In genomic region chr4:73976716-73977115, GRCh38 we compare ENCODE assay signal across 16 cellular contexts. TPM values are rescaled to one million over a fixed set of nuclear protein-coding genes. Genes with fewer than 3 reads are reported as not detected.
DNase-seq lines count a peak whose midpoint lies in the region; ATAC-seq and TF ChIP-seq lines count a peak whose summit lies in the region.
"Had no signal": no experiment of that assay in that cellular context is flagged by ENCODE, and none has a peak within 500 bp of the region (broad histone marks: within the 10 kb centered on the region; RNA-seq: fewer than 3 reads in every experiment).

No MANE protein-coding gene starts in this region.

- H3K4me1 ChIP-seq in mesenchymal stem cell (ENCODE audit: control insufficient read depth, insufficient read depth, low read depth, low read length), result peaks cover 2% of the 10 kb centered on the region
- H3K4me1 ChIP-seq: Peyer's patch had no signal

- peak overlapping the region in 1 of 2 experiments; percentile 10 for H2BK12ac ChIP-seq in mesenchymal stem cell (ENCODE audit: low read length in 2 of 2)

- H2AFZ ChIP-seq in mesenchymal stem cell (ENCODE audit: low read depth, low read length), result no peak overlapping the region

- no peaks in the 10 kb centered on the region for H3K36me3 ChIP-seq in MG63
- no peaks in the 10 kb centered on the region for H3K36me3 ChIP-seq in mesenchymal stem cell (ENCODE audit: control insufficient read depth in 1 of 2, insufficient read depth in 2 of 2, low read depth in 1 of 2, low read length in 2 of 2)
- H3K36me3 ChIP-seq: Peyer's patch had no signal

- H3K4ac ChIP-seq in mesenchymal stem cell (ENCODE audit: low read depth in 1 of 2, low read length in 2 of 2), result peak overlapping the region in 1 of 2 experiments; percentile 70

- no peak overlapping the region for H2BK120ac ChIP-seq in mesenchymal stem cell (ENCODE audit: low read depth, low read length)

- H2BK5ac ChIP-seq in mesenchymal stem cell (ENCODE audit: low read depth, low read length, poor library complexity, severe bottlenecking), result no peak overlapping the region

- DNase-seq in AG10803 (ENCODE audit: low read depth) (peak; percentile 37), MG63 (peak; percentile 44), chondrocyte (ENCODE audit: low spot score) (no peak), mesenchymal stem cell (no peak), NCI-H187 (lab: John Stamatoyannopoulos, UW) (no peak), mucosa of gallbladder (ENCODE audit: low spot score) (no peak), HCEC 1CT (no peak)
- DNase-seq in stimulated activated naive CD8-positive, alpha-beta T cell treated with anti-CD3 and anti-CD28 coated beads, Interleukin-15, Interleukin-2, amounts not matched to agents 100 U/mL and 50 U/mL, for 24 hours, result no peak
- DNase-seq: Caco-2, DMS53, NCI-H2107, NCI-H2227 treated with DMSO at 0.1 percent for 48 hours, NCI-H524, Peyer's patch had no signal

- H3K23ac ChIP-seq in mesenchymal stem cell (ENCODE audit: low read length in 2 of 2), result no peak overlapping the region

- peak overlapping the region in 1 of 2 experiments; percentile 77 for H3K14ac ChIP-seq in mesenchymal stem cell (ENCODE audit: low read length in 2 of 2)

- no peak overlapping the region for H2BK15ac ChIP-seq in mesenchymal stem cell (ENCODE audit: low read depth, poor library complexity, severe bottlenecking)

- no peak for ATAC-seq in stimulated activated naive CD8-positive, alpha-beta T cell treated with anti-CD3 and anti-CD28 coated beads, Interleukin-15, Interleukin-2, amounts not matched to agents 100 U/mL and 50 U/mL, for 24 hours
- ATAC-seq: HCT116, Right ventricle myocardium inferior had no signal

- H3K79me1 ChIP-seq in mesenchymal stem cell (replicated peaks; ENCODE audit: low read length, poor library complexity, severe bottlenecking), result no peaks in the 10 kb centered on the region

- peak overlapping the region; percentile 60 for H3K27ac Mint-ChIP-seq in chondrocyte (ENCODE audit: unreplicated experiment)

- WGBS in mesenchymal stem cell, result 72% methylated on average over 3 of the region's 4 CpGs

- H3K27me3 ChIP-seq in MG63 (no peaks in the 10 kb centered on the region), mesenchymal stem cell (ENCODE audit: control insufficient read depth in 1 of 2, insufficient read depth in 1 of 2, low read length in 2 of 2) (no peaks in the 10 kb centered on the region)
- H3K27me3 ChIP-seq: Peyer's patch had no signal

- TF ChIP-seq CTCF in AG10803 (conservative IDR thresholded peaks at IDR 0.05; ENCODE audit: low read length), result no peak
- TF ChIP-seq CTCF in chondrocyte (IDR thresholded peaks at IDR 0.05), result no peak

- no peak overlapping the region for H3K9ac ChIP-seq in mesenchymal stem cell (ENCODE audit: low read length)

- H3K27me3 Mint-ChIP-seq in chondrocyte (ENCODE audit: low read depth), result no peaks in the 10 kb centered on the region

- no peak overlapping the region for H2AK5ac ChIP-seq in mesenchymal stem cell (ENCODE audit: low read length, severe bottlenecking)

- peak overlapping the region in 1 of 2 experiments; percentile 70 for H3K18ac ChIP-seq in mesenchymal stem cell (ENCODE audit: low read depth in 1 of 2, low read length in 2 of 2)

- H3K4me3 ChIP-seq in AG10803 (ENCODE audit: low read length) (no peak overlapping the region), MG63 (no peak overlapping the region), mesenchymal stem cell (ENCODE audit: insufficient read depth in 1 of 2, low read depth in 1 of 2, low read length in 2 of 2) (no peak overlapping the region)
- H3K4me3 ChIP-seq: Peyer's patch had no signal

- no peak overlapping the region for H3K27ac ChIP-seq in mesenchymal stem cell (ENCODE audit: low read length, poor library complexity, severe bottlenecking)
- H3K27ac ChIP-seq: Peyer's patch had no signal

- peak overlapping the region; percentile 66 for H4K8ac ChIP-seq in mesenchymal stem cell (ENCODE audit: low read length)

- H3K9me3 Mint-ChIP-seq in chondrocyte (ENCODE audit: low read depth), result peaks cover 30% of the 10 kb centered on the region

- H3K9me3 ChIP-seq in MG63 (peaks cover 2% of the 10 kb centered on the region; the same call in 1 of the 2 replicates), mesenchymal stem cell (ENCODE audit: control insufficient read depth, low read length) (peaks cover 6% of the 10 kb centered on the region)
- H3K9me3 ChIP-seq: Caco-2, Peyer's patch had no signal

- peaks cover 51% of the 10 kb centered on the region for H3K4me1 Mint-ChIP-seq in chondrocyte (ENCODE audit: low read depth)

- H3K4me2 ChIP-seq in mesenchymal stem cell (ENCODE audit: low read length, poor library complexity, severe bottlenecking), result no peak overlapping the region

- no peak overlapping the region for H3K4me3 Mint-ChIP-seq in chondrocyte (ENCODE audit: unreplicated experiment)

- H4K91ac ChIP-seq in mesenchymal stem cell (ENCODE audit: low read length), result no peak overlapping the region

- H3K36me3 Mint-ChIP-seq in chondrocyte (ENCODE audit: low read depth), result peaks cover 11% of the 10 kb centered on the region

RNA-seq across cellular contexts. Expression of gene PF4, which starts 5.1 kb away (rescaled TPM):
- 1.1 TPM in 1 of 2 replicates, not detected in the other for total RNA-seq in MG63 (2014; rRNA removed; shearing (Covaris generic); ENCODE audit: low replicate concordance)
- 1.5 to 2.5 TPM (median 1.9 TPM) in 3 replicates for total RNA-seq in chondrocyte
- 0.58 TPM for polyA plus RNA-seq in mesenchymal stem cell (2013, experiment 1 of 2)
- polyA plus RNA-seq in mesenchymal stem cell (2013, experiment 2 of 2), result 0.84 TPM
- total RNA-seq in mucosa of gallbladder, result not detected
- total RNA-seq: Caco-2, Peyer's patch had no signal

RNA-seq across cellular contexts. Expression of gene PPBP, which starts 11.3 kb away (rescaled TPM):
- not detected in 2 replicates for total RNA-seq in MG63 (2014; rRNA removed; shearing (Covaris generic); ENCODE audit: low replicate concordance)
- total RNA-seq in chondrocyte, result not detected in 3 replicates
- polyA plus RNA-seq in mesenchymal stem cell (2013, experiment 1 of 2), result not detected
- polyA plus RNA-seq in mesenchymal stem cell (2013, experiment 2 of 2), result not detected
- total RNA-seq in mucosa of gallbladder, result 0.60 TPM
- total RNA-seq: Caco-2, Peyer's patch had no signal

RNA-seq across cellular contexts. Expression of gene CXCL5, which starts 21.8 kb away (rescaled TPM):
- 0.23 TPM in 1 of 2 replicates, not detected in the other for total RNA-seq in MG63 (2014; rRNA removed; shearing (Covaris generic); ENCODE audit: low replicate concordance)
- total RNA-seq in chondrocyte (0.22 TPM in 1 of 3 replicates, not detected in the others), mucosa of gallbladder (0.09 TPM)
- 0.94 TPM for polyA plus RNA-seq in mesenchymal stem cell (2013, experiment 1 of 2)
- polyA plus RNA-seq in mesenchymal stem cell (2013, experiment 2 of 2), result 1.3 TPM
- total RNA-seq: Caco-2, Peyer's patch had no signal

Comparison
In these comparisons a context has a peak if more than half of its experiments do, and no peak if none do; other contexts are left out.
1. DNase-seq: peak in AG10803 (single experiment) and MG63 (single experiment); none in chondrocyte (single experiment), mesenchymal stem cell (single experiment), NCI-H187 (0 of 2), stimulated activated naive CD8-positive, alpha-beta T cell treated with anti-CD3 and anti-CD28 coated beads, Interleukin-15, Interleukin-2, amounts not matched to agents 100 U/mL and 50 U/mL, for 24 hours (single experiment), mucosa of gallbladder (single experiment) and HCEC 1CT (single experiment).